1 cellular context compared by ENCODE assay signal in genomic region chr20:47484303-47484702, GRCh38.
TF ChIP-seq lines count a peak whose summit lies in the region.

No MANE protein-coding gene starts in this region.

TF ChIP-seq in K562, 482 proteins besides CTCF, POLR2A, EP300 and RAD21 (continued from another document):
- TF ChIP-seq RUNX1 (IDR thresholded peaks at IDR 0.05; ENCODE audit: low read depth) = no peak
- no peak for TF ChIP-seq HMBOX1 (IDR thresholded peaks at IDR 0.05)
- no peak for TF ChIP-seq SLC30A9 (CRISPR knock-in tag; IDR thresholded peaks at IDR 0.05)
- TF ChIP-seq SIRT6 (IDR thresholded peaks at IDR 0.05; ENCODE audit: low read depth, low read length) = no peak
- TF ChIP-seq ZBTB11 (CRISPR knock-in tag; IDR thresholded peaks at IDR 0.05) = peak in 1 of 3 experiments; percentile 61; a peak in 2 of 6 replicates
- peak; percentile 11 for TF ChIP-seq RBM25 (IDR thresholded peaks at IDR 0.05; ENCODE audit: low read depth, low read length, severe bottlenecking)
- TF ChIP-seq STAT5B (CRISPR knock-in tag; IDR thresholded peaks at IDR 0.05) = no peak
TF ChIP-seq in K562: peak in this region for 2.
